ENCODE assay signal across 17 cellular contexts in the genomic region with DNA sequence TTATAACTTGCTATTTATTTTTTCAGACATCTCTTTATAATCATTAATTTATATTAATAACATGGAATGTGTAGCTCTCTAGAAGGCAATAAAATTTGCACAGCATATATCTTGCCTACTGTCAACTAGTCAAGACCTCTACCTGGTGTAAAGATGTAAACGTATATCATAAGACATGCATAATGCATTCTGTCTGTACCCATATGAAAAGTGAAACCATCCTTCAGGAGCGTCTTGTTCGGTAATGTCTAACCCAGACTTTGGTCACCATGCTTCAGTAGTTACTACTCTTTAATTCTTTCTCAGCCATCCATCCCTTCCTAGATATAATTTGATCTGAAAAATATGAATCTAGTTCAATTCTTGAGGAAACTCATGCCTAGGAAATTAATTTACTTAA. TPM values are rescaled to one million over a fixed set of nuclear protein-coding genes. Genes with fewer than 3 reads are reported as not detected.
A peak's percentile ranks its signal among the peaks of the same experiment; 100 is the strongest.
DNase-seq lines count a peak whose midpoint lies in the region; ATAC-seq and TF ChIP-seq lines count a peak whose summit lies in the region.
"Had no signal": no experiment of that assay in that cellular context is flagged by ENCODE, and none has a peak within 500 bp of the region (broad histone marks: within the 10 kb centered on the region; RNA-seq: fewer than 3 reads in every experiment).

No MANE protein-coding gene starts in this region.

- H3K36me3 Mint-ChIP-seq in glutamatergic neuron (ENCODE audit: unreplicated experiment) = no peaks in the 10 kb centered on the region

- ATAC-seq in GM18499 (IDR thresholded peaks at IDR 0.05; ENCODE audit: insufficient read depth, unreplicated experiment) = peak; percentile 69
- ATAC-seq in GM19455 (IDR thresholded peaks at IDR 0.05; ENCODE audit: unreplicated experiment) = peak; percentile 77
- ATAC-seq in HG02870 (IDR thresholded peaks at IDR 0.05; ENCODE audit: unreplicated experiment) = peak; percentile 95
- ATAC-seq in HG03571 (IDR thresholded peaks at IDR 0.05; ENCODE audit: unreplicated experiment) = peak; percentile 86
- ATAC-seq: foreskin keratinocyte, left colon had no signal

- H3K4me1 Mint-ChIP-seq in glutamatergic neuron (ENCODE audit: low read depth, unreplicated experiment) = no peaks in the 10 kb centered on the region
- H3K4me1 Mint-ChIP-seq: activated naive CD8-positive, alpha-beta T cell treated with anti-CD3 and anti-CD28 coated beads, Interleukin-2, amount 10 ng/mL, durations not matched to agents 7 days and 5 days; H9 had no signal

- no peak for DNase-seq in glutamatergic neuron
- no peak for DNase-seq in SK-N-DZ (ENCODE audit: low spot score)
- DNase-seq in RKO (ENCODE audit: low spot score) = no peak
- DNase-seq in cerebellar nuclear complex (lab: John Stamatoyannopoulos, UW) = no peak
- DNase-seq: activated CD4-positive, alpha-beta memory T cell treated with anti-CD3 and anti-CD28 coated beads for 36 hours; activated naive CD8-positive, alpha-beta T cell treated with anti-CD3 and anti-CD28 coated beads, Interleukin-2, amount 10 ng/mL, durations not matched to agents 7 days and 5 days; foreskin keratinocyte; GF-D8; H9; left colon; NCI-H187 treated with DMSO at 0.1 percent for 48 hours; uterus had no signal

- H3K27me3 Mint-ChIP-seq in glutamatergic neuron (ENCODE audit: unreplicated experiment) = no peaks in the 10 kb centered on the region
- H3K27me3 Mint-ChIP-seq: activated CD4-positive, alpha-beta memory T cell treated with anti-CD3 and anti-CD28 coated beads for 36 hours; activated naive CD8-positive, alpha-beta T cell treated with anti-CD3 and anti-CD28 coated beads, Interleukin-2, amount 10 ng/mL, durations not matched to agents 7 days and 5 days; dendritic cell treated with granulocyte-macrophage colony-stimulating factor and Interleukin-4, amounts not matched to agents 40 ng/mL and 50 ng/mL, for 4 days had no signal

- no peak for TF ChIP-seq CTCF in glutamatergic neuron (IDR thresholded peaks at IDR 0.05; ENCODE audit: partially characterized antibody, unreplicated experiment)

- H3K4me3 Mint-ChIP-seq in glutamatergic neuron (ENCODE audit: unreplicated experiment) = no peak overlapping the region
- H3K4me3 Mint-ChIP-seq: activated CD4-positive, alpha-beta memory T cell treated with anti-CD3 and anti-CD28 coated beads for 36 hours; activated naive CD8-positive, alpha-beta T cell treated with anti-CD3 and anti-CD28 coated beads, Interleukin-2, amount 10 ng/mL, durations not matched to agents 7 days and 5 days; dendritic cell treated with granulocyte-macrophage colony-stimulating factor and Interleukin-4, amounts not matched to agents 40 ng/mL and 50 ng/mL, for 4 days; H9 had no signal

- H3K9me3 Mint-ChIP-seq in glutamatergic neuron (ENCODE audit: unreplicated experiment) = no peaks in the 10 kb centered on the region
- H3K9me3 Mint-ChIP-seq: activated CD4-positive, alpha-beta memory T cell treated with anti-CD3 and anti-CD28 coated beads for 36 hours; activated naive CD8-positive, alpha-beta T cell treated with anti-CD3 and anti-CD28 coated beads, Interleukin-2, amount 10 ng/mL, durations not matched to agents 7 days and 5 days; dendritic cell treated with granulocyte-macrophage colony-stimulating factor and Interleukin-4, amounts not matched to agents 40 ng/mL and 50 ng/mL, for 4 days; H9 had no signal

- H3K27ac Mint-ChIP-seq in glutamatergic neuron (ENCODE audit: unreplicated experiment) = no peak overlapping the region
- H3K27ac Mint-ChIP-seq: activated CD4-positive, alpha-beta memory T cell treated with anti-CD3 and anti-CD28 coated beads for 36 hours; activated naive CD8-positive, alpha-beta T cell treated with anti-CD3 and anti-CD28 coated beads, Interleukin-2, amount 10 ng/mL, durations not matched to agents 7 days and 5 days; dendritic cell treated with granulocyte-macrophage colony-stimulating factor and Interleukin-4, amounts not matched to agents 40 ng/mL and 50 ng/mL, for 4 days had no signal

RNA-seq across cellular contexts. Expression of gene CEP43, which starts 21.0 kb away (rescaled TPM):
- total RNA-seq in glutamatergic neuron (ENCODE audit: unreplicated experiment) = 12.1 TPM
- polyA plus RNA-seq in SK-N-DZ (2014; cell fraction: cytosol; rRNA removed) = 33.1 and 38.1 TPM in 2 replicates
- 48.7 and 63.1 TPM in 2 replicates for polyA plus RNA-seq in SK-N-DZ (2014; cell fraction: nucleus; rRNA removed)
